8 cellular contexts compared by ENCODE assay signal in the genomic region with DNA sequence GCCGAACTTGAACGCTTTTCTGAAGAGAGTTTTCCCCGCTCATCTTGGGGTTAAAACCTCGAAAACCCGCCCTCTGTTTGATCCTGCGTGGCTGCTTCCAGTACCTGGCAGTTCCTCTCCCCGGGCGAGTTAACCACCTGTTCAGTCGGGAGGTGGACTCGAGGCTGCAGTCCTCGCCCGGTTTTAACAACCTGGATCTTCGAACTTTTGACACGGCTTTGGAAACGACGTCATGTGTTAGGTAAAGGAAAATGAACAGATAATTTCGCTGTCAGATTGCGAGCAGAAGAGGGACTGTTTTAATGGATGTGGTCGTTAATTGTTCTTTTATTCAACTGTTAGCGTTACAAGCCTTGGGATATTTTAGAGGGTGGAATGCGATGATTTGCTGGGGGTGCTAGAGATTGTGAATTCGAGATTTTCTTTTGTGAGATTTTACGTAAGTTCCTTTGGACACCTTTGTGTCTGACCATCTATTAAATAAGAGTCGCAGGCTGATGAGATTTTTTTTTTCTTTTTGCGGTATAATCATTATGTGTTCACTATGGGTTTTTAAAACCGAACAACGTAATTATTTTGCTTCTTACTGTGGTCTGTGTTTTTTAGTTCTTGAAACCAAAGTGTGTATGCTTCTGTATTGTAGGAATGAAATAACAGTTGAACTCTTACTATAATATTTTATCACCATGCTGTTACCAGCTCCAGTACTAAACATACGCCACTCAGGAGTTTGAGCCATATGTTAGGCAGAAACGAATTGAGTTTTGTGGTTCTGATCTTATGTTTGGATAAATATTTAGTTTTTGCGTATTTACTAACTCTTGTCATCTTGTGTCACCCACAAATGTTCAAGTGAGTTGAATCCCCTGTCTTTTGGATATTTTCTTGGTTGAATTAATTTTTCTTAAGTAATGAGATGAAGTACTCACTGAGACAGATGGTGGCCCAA. TPM values are rescaled to one million over a fixed set of nuclear protein-coding genes. Genes with fewer than 3 reads are reported as not detected.
DNase-seq lines count a peak whose midpoint lies in the region; ATAC-seq and TF ChIP-seq lines count a peak whose summit lies in the region.

No MANE protein-coding gene starts in this region.

- H3K4me3 ChIP-seq in OCI-LY3 (ENCODE audit: low read length), result peak overlapping the region; percentile 83
- peak overlapping the region; percentile 85 to 91 for H3K4me3 ChIP-seq in mesenchymal stem cell (ENCODE audit: insufficient read depth in 1 of 2, low read depth in 1 of 2, low read length in 2 of 2)
- peak overlapping the region; percentile 81 to 92 (median 87) for H3K4me3 ChIP-seq in upper lobe of left lung

- H3K27me3 ChIP-seq in OCI-LY3 (ENCODE audit: low read depth, low read length), result no peaks in the 10 kb centered on the region
- H3K27me3 ChIP-seq in mesenchymal stem cell (ENCODE audit: control insufficient read depth in 1 of 2, insufficient read depth in 1 of 2, low read length in 2 of 2), result no peaks in the 10 kb centered on the region
- no peaks in the 10 kb centered on the region for H3K27me3 ChIP-seq in upper lobe of left lung

- H2AK5ac ChIP-seq in mesenchymal stem cell (ENCODE audit: low read length, severe bottlenecking), result no peak overlapping the region

- H3K14ac ChIP-seq in mesenchymal stem cell (ENCODE audit: low read length in 2 of 2), result no peak overlapping the region

- peaks cover 55% of the 10 kb centered on the region for H3K4me1 Mint-ChIP-seq in activated T-cell treated with anti-CD3 and anti-CD28 coated beads, Interleukin-2, amount 50 U/mL, for 72 hours (ENCODE audit: low read depth)
- peaks cover 29% of the 10 kb centered on the region for H3K4me1 Mint-ChIP-seq in dendritic cell treated with granulocyte-macrophage colony-stimulating factor and Interleukin-4, amounts not matched to agents 40 ng/mL and 50 ng/mL, for 4 days (ENCODE audit: low read depth)

- H3K9me3 Mint-ChIP-seq in activated T-cell treated with anti-CD3 and anti-CD28 coated beads, Interleukin-2, amount 50 U/mL, for 72 hours, result peaks cover 17 to 18% of the 10 kb centered on the region in 2 donors
- H3K9me3 Mint-ChIP-seq in dendritic cell treated with granulocyte-macrophage colony-stimulating factor and Interleukin-4, amounts not matched to agents 40 ng/mL and 50 ng/mL, for 4 days, result peaks cover 31% of the 10 kb centered on the region

- peaks cover 54% of the 10 kb centered on the region for H3K79me2 ChIP-seq in OCI-LY3 (ENCODE audit: low read length)

- H2BK120ac ChIP-seq in mesenchymal stem cell (ENCODE audit: low read depth, low read length), result peak overlapping the region; percentile 49

- TF ChIP-seq CTCF in OCI-LY3 (IDR thresholded peaks at IDR 0.05; ENCODE audit: low read depth, low read length) (no peak; the same call in 1 of the 2 replicates), upper lobe of left lung (IDR thresholded peaks at IDR 0.05) (no peak)

- peaks cover 26 to 31% of the 10 kb centered on the region in 2 donors for H3K36me3 Mint-ChIP-seq in activated T-cell treated with anti-CD3 and anti-CD28 coated beads, Interleukin-2, amount 50 U/mL, for 72 hours (ENCODE audit: insufficient read depth in 2 of 2)
- peaks cover 40% of the 10 kb centered on the region for H3K36me3 Mint-ChIP-seq in dendritic cell treated with granulocyte-macrophage colony-stimulating factor and Interleukin-4, amounts not matched to agents 40 ng/mL and 50 ng/mL, for 4 days (ENCODE audit: low read depth)

- intact Hi-C loops in dendritic cell treated with granulocyte-macrophage colony-stimulating factor and Interleukin-4, amounts not matched to agents 40 ng/mL and 50 ng/mL, for 4 days (cut with micrococcal nuclease), result no loop called here

- no peak overlapping the region for H3K23ac ChIP-seq in mesenchymal stem cell (ENCODE audit: low read length in 2 of 2)

- H2BK15ac ChIP-seq in mesenchymal stem cell (ENCODE audit: low read depth, poor library complexity, severe bottlenecking), result no peak overlapping the region

- H3K27ac ChIP-seq in OCI-LY3 (ENCODE audit: low read length) (peak overlapping the region; percentile 89), mesenchymal stem cell (ENCODE audit: low read length, poor library complexity, severe bottlenecking) (peak overlapping the region; percentile 86), upper lobe of left lung (peak overlapping the region; percentile 98 to 100 (median 100))

- H4K20me1 ChIP-seq in OCI-LY3 (ENCODE audit: insufficient read depth, low read length), result peaks cover 33% of the 10 kb centered on the region

- no peak for TF ChIP-seq POLR2A in upper lobe of left lung (IDR thresholded peaks at IDR 0.05)

- no peak for TF ChIP-seq EP300 in upper lobe of left lung (IDR thresholded peaks at IDR 0.05)

- ATAC-seq in activated T-cell treated with anti-CD3 and anti-CD28 coated beads, Interleukin-2, amount 50 U/mL, for 72 hours (replicated peaks in 1 of 2), result peak; percentile 7 to 14
- ATAC-seq in HG02938 (IDR thresholded peaks at IDR 0.05; ENCODE audit: unreplicated experiment) (peak; percentile 3), upper lobe of left lung (ENCODE audit: low FRiP score in 2 of 2) (no peak)

- H2AFZ ChIP-seq in OCI-LY3 (ENCODE audit: low read depth, low read length) (peak overlapping the region; percentile 32), mesenchymal stem cell (ENCODE audit: low read depth, low read length) (peak overlapping the region; percentile 21)

- H3K4me2 ChIP-seq in OCI-LY3 (ENCODE audit: low read length), result peak overlapping the region; percentile 80
- peak overlapping the region; percentile 85 for H3K4me2 ChIP-seq in mesenchymal stem cell (ENCODE audit: low read length, poor library complexity, severe bottlenecking)

- H3K4me1 ChIP-seq in OCI-LY3 (ENCODE audit: low read length), result peaks cover 41% of the 10 kb centered on the region
- H3K4me1 ChIP-seq in mesenchymal stem cell (ENCODE audit: control insufficient read depth, insufficient read depth, low read depth, low read length), result no peaks in the 10 kb centered on the region
- peaks cover 18 to 30% (median 24%) of the 10 kb centered on the region in 4 donors for H3K4me1 ChIP-seq in upper lobe of left lung

- H3K18ac ChIP-seq in mesenchymal stem cell (ENCODE audit: low read depth in 1 of 2, low read length in 2 of 2), result peak overlapping the region; percentile 57 to 62

- no peak overlapping the region for H2BK5ac ChIP-seq in mesenchymal stem cell (ENCODE audit: low read depth, low read length, poor library complexity, severe bottlenecking)

- H4K91ac ChIP-seq in mesenchymal stem cell (ENCODE audit: low read length), result no peak overlapping the region

- H2BK12ac ChIP-seq in mesenchymal stem cell (ENCODE audit: low read length in 2 of 2), result peak overlapping the region in 1 of 2 experiments; percentile 23

- H3K4ac ChIP-seq in mesenchymal stem cell (ENCODE audit: low read depth in 1 of 2, low read length in 2 of 2), result peak overlapping the region in 1 of 2 experiments; percentile 81

- peak overlapping the region; percentile 89 for H3K9ac ChIP-seq in OCI-LY3 (ENCODE audit: low read length)
- H3K9ac ChIP-seq in mesenchymal stem cell (ENCODE audit: low read length), result peak overlapping the region; percentile 97

- under 1% methylated on average over 26 of the region's 30 CpGs for WGBS in mesenchymal stem cell
- WGBS in upper lobe of left lung, 2 donors, result 1% methylated on average over 28 to 29 of the region's 30 CpGs

- no peaks in the 10 kb centered on the region for H3K27me3 Mint-ChIP-seq in activated T-cell treated with anti-CD3 and anti-CD28 coated beads, Interleukin-2, amount 50 U/mL, for 72 hours (ENCODE audit: low read depth)
- no peaks in the 10 kb centered on the region for H3K27me3 Mint-ChIP-seq in dendritic cell treated with granulocyte-macrophage colony-stimulating factor and Interleukin-4, amounts not matched to agents 40 ng/mL and 50 ng/mL, for 4 days

- no peak for DNase-seq in activated T-cell treated with anti-CD3 and anti-CD28 coated beads, Interleukin-2, amount 50 U/mL, for 72 hours
- no peak for DNase-seq in activated T-cell treated with anti-CD3 and anti-CD28 coated beads, Interleukin-2, amount 50 U/mL, for 48 hours
- DNase-seq in mesenchymal stem cell, result peak; percentile 40
- no peak for DNase-seq in upper lobe of left lung
- no peak for DNase-seq in SIG-M5 (lab: John Stamatoyannopoulos, UW)

- H3K36me3 ChIP-seq in OCI-LY3 (replicated peaks; ENCODE audit: low read depth, low read length) (peaks cover 22% of the 10 kb centered on the region), mesenchymal stem cell (ENCODE audit: control insufficient read depth in 1 of 2, insufficient read depth in 2 of 2, low read depth in 1 of 2, low read length in 2 of 2) (no peaks in the 10 kb centered on the region), upper lobe of left lung (no peaks in the 10 kb centered on the region)

- no peak overlapping the region for H4K8ac ChIP-seq in mesenchymal stem cell (ENCODE audit: low read length)

- peak overlapping the region; percentile 89 to 95 for H3K4me3 Mint-ChIP-seq in activated T-cell treated with anti-CD3 and anti-CD28 coated beads, Interleukin-2, amount 50 U/mL, for 72 hours
- peak overlapping the region; percentile 93 for H3K4me3 Mint-ChIP-seq in dendritic cell treated with granulocyte-macrophage colony-stimulating factor and Interleukin-4, amounts not matched to agents 40 ng/mL and 50 ng/mL, for 4 days

- H3K9me3 ChIP-seq in OCI-LY3 (ENCODE audit: insufficient read depth, low read length) (peaks cover 26% of the 10 kb centered on the region), mesenchymal stem cell (ENCODE audit: control insufficient read depth, low read length) (peaks cover 25% of the 10 kb centered on the region), upper lobe of left lung (peaks cover 0 to 8% (median 2%) of the 10 kb centered on the region in 4 donors)

- peak overlapping the region; percentile 97 for H3K27ac Mint-ChIP-seq in activated T-cell treated with anti-CD3 and anti-CD28 coated beads, Interleukin-2, amount 50 U/mL, for 72 hours
- H3K27ac Mint-ChIP-seq in dendritic cell treated with granulocyte-macrophage colony-stimulating factor and Interleukin-4, amounts not matched to agents 40 ng/mL and 50 ng/mL, for 4 days, result peak overlapping the region; percentile 95

- no peaks in the 10 kb centered on the region for H3K79me1 ChIP-seq in mesenchymal stem cell (replicated peaks; ENCODE audit: low read length, poor library complexity, severe bottlenecking)

RNA-seq across cellular contexts. Expression of a gene that starts 1.2 kb away (rescaled TPM):
- total RNA-seq in activated T-cell treated with anti-CD3 and anti-CD28 coated beads, Interleukin-2, amount 50 U/mL, for 72 hours, result 10 to 100 TPM; 26.7 to 33.1 TPM
- 24.7 TPM for polyA plus RNA-seq in mesenchymal stem cell (2013, experiment 1 of 2)
- 24.2 TPM for polyA plus RNA-seq in mesenchymal stem cell (2013, experiment 2 of 2)
- 10 to 100 TPM; 22.9 to 62.3 (median 44.6) TPM for total RNA-seq in upper lobe of left lung

Comparison
In these comparisons a context has a peak if more than half of its experiments do, and no peak if none do; other contexts are left out.
1. ATAC-seq: peak in activated T-cell treated with anti-CD3 and anti-CD28 coated beads, Interleukin-2, amount 50 U/mL, for 72 hours (2 of 2) and HG02938 (single experiment); none in upper lobe of left lung (0 of 2).
2. Peak in every context shown above with its lines, with median percentiles within 50 percentile points of each other: H3K27ac ChIP-seq and H3K4me3 ChIP-seq.